ENCODE assay signal across 9 cellular contexts in genomic region chr17:68462381-68463210, GRCh38. TPM values are rescaled to one million over a fixed set of nuclear protein-coding genes. Genes with fewer than 3 reads are reported as not detected.
DNase-seq lines count a peak whose midpoint lies in the region; ATAC-seq, FAIRE-seq and TF ChIP-seq lines count a peak whose summit lies in the region.
"Had no signal": no experiment of that assay in that cellular context is flagged by ENCODE, and none has a peak within 500 bp of the region (broad histone marks: within the 10 kb centered on the region; RNA-seq: fewer than 3 reads in every experiment).

No MANE protein-coding gene starts in this region.

- H3K27ac Mint-ChIP-seq in activated T-helper 1 cell treated with anti-CD3 and anti-CD28 coated beads, Interleukin-12 subunit alpha, Interleukin-12 subunit beta, Interleukin-2, Interleukin-4 antibody, amounts not matched to agents 30 ng/mL and 10 ng/mL and 1 ng/mL, durations not matched to agents 14 hours and 24 hours and 36 hours = peak overlapping the region; percentile 50

- H3K9me3 Mint-ChIP-seq in activated T-helper 1 cell treated with anti-CD3 and anti-CD28 coated beads, Interleukin-12 subunit alpha, Interleukin-12 subunit beta, Interleukin-2, Interleukin-4 antibody, amounts not matched to agents 30 ng/mL and 10 ng/mL and 1 ng/mL, durations not matched to agents 14 hours and 24 hours and 36 hours = no peaks in the 10 kb centered on the region

- H3K36me3 Mint-ChIP-seq in activated T-helper 1 cell treated with anti-CD3 and anti-CD28 coated beads, Interleukin-12 subunit alpha, Interleukin-12 subunit beta, Interleukin-2, Interleukin-4 antibody, amounts not matched to agents 30 ng/mL and 10 ng/mL and 1 ng/mL, durations not matched to agents 14 hours and 24 hours and 36 hours (ENCODE audit: low read depth) = no peaks in the 10 kb centered on the region

- DNase-seq in DMS53 (lab: John Stamatoyannopoulos, UW) = peak; percentile 92
- DNase-seq in LoVo (ENCODE audit: low spot score) = peak; percentile 88
- DNase-seq in RCC 7860 (ENCODE audit: low spot score) = peak; percentile 64
- DNase-seq in activated T-helper 1 cell treated with anti-CD3 and anti-CD28 coated beads, Interleukin-12 subunit alpha, Interleukin-12 subunit beta, Interleukin-2, Interleukin-4 antibody, amounts not matched to agents 30 ng/mL and 10 ng/mL and 1 ng/mL, durations not matched to agents 14 hours and 24 hours and 36 hours (ENCODE audit: low spot score) = peak; percentile 70
- DNase-seq in fibroblast of the conjunctiva (ENCODE audit: low read depth) = peak; percentile 79
- no peak for DNase-seq in omental fat pad (ENCODE audit: low spot score)
- peak; percentile 80 for DNase-seq in ureter (ENCODE audit: low spot score)

- intact Hi-C loops in activated T-helper 1 cell treated with anti-CD3 and anti-CD28 coated beads, Interleukin-12 subunit alpha, Interleukin-12 subunit beta, Interleukin-2, Interleukin-4 antibody, amounts not matched to agents 30 ng/mL and 10 ng/mL and 1 ng/mL, durations not matched to agents 14 hours and 24 hours and 36 hours (cut with micrococcal nuclease) = loop anchor here (1.0 to 5.0 kb wide), 14 partner anchors 26 to 745 kb away; partner anchors contain the start of genes ARSG, BPTF, NOL11 and SLC16A6

- peak; percentile 76 for FAIRE-seq in RCC 7860 (lab: Jason Lieb, UNC)
- FAIRE-seq: islet of Langerhans had no signal

- peak overlapping the region; percentile 13 for H3K4me3 Mint-ChIP-seq in activated T-helper 1 cell treated with anti-CD3 and anti-CD28 coated beads, Interleukin-12 subunit alpha, Interleukin-12 subunit beta, Interleukin-2, Interleukin-4 antibody, amounts not matched to agents 30 ng/mL and 10 ng/mL and 1 ng/mL, durations not matched to agents 14 hours and 24 hours and 36 hours

- TF ChIP-seq CTCF in omental fat pad (IDR thresholded peaks at IDR 0.05) = no peak

- ATAC-seq in GM21576 (IDR thresholded peaks at IDR 0.05; ENCODE audit: unreplicated experiment) = peak; percentile 31
- peak; percentile 90 for ATAC-seq in omental fat pad (ENCODE audit: low FRiP score)

- peaks cover 6% of the 10 kb centered on the region for H3K27me3 Mint-ChIP-seq in activated T-helper 1 cell treated with anti-CD3 and anti-CD28 coated beads, Interleukin-12 subunit alpha, Interleukin-12 subunit beta, Interleukin-2, Interleukin-4 antibody, amounts not matched to agents 30 ng/mL and 10 ng/mL and 1 ng/mL, durations not matched to agents 14 hours and 24 hours and 36 hours (ENCODE audit: insufficient read depth)

- peaks cover 60% of the 10 kb centered on the region for H3K4me1 Mint-ChIP-seq in activated T-helper 1 cell treated with anti-CD3 and anti-CD28 coated beads, Interleukin-12 subunit alpha, Interleukin-12 subunit beta, Interleukin-2, Interleukin-4 antibody, amounts not matched to agents 30 ng/mL and 10 ng/mL and 1 ng/mL, durations not matched to agents 14 hours and 24 hours and 36 hours (ENCODE audit: low read depth)

RNA-seq across cellular contexts. Expression of gene WIPI1, which starts 5.3 kb away (rescaled TPM):
- 11.5 and 13.1 TPM in 2 replicates for total RNA-seq in activated T-helper 1 cell treated with anti-CD3 and anti-CD28 coated beads, Interleukin-12 subunit alpha, Interleukin-12 subunit beta, Interleukin-2, Interleukin-4 antibody, amounts not matched to agents 30 ng/mL and 10 ng/mL and 1 ng/mL, durations not matched to agents 14 hours and 24 hours and 36 hours
- total RNA-seq in omental fat pad (100 to 1,000 TPM in 1 of 4 donors, 10 to 100 TPM in 3; 50.1 to 101 (median 60.2) TPM), ureter (43.6 TPM)

RNA-seq across cellular contexts. Expression of gene PRKAR1A, which starts 49.6 kb away (rescaled TPM):
- 209 and 214 TPM in 2 replicates for total RNA-seq in activated T-helper 1 cell treated with anti-CD3 and anti-CD28 coated beads, Interleukin-12 subunit alpha, Interleukin-12 subunit beta, Interleukin-2, Interleukin-4 antibody, amounts not matched to agents 30 ng/mL and 10 ng/mL and 1 ng/mL, durations not matched to agents 14 hours and 24 hours and 36 hours
- total RNA-seq in omental fat pad (100 to 1,000 TPM; 352 to 561 (median 476) TPM), ureter (290 TPM)
